In the genomic region with DNA sequence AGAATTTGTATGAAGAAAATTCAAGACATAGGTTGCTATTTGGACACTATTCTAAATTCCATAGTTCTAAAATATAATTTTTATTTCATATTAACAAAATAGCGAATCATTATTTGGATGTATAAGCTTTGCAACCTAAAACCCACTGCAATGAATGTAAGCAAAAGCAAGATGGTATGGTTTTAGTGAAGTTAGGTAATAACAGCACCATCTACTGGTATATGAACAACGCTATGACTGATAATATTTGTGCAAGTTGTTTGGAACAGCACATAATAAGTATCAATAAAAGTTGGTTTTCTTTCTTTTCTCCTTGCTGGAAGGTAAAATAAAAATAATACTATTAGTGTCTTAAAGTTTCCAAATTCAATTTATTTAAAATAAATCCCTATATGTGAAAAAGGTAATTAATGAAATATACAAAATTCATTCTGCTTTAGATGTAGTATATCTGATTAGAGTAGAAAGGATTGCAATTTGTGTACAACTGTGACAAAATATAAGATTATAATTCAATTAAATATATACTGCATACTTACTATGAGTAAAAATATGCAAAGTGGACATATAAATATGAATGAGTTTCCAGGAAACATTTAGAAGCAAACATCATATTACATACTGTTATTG, we compare ENCODE assay signal across 9 cellular contexts.
DNase-seq lines count a peak whose midpoint lies in the region; ATAC-seq and TF ChIP-seq lines count a peak whose summit lies in the region.
"Had no signal": no experiment of that assay in that cellular context is flagged by ENCODE, and none has a peak within 500 bp of the region (broad histone marks: within the 10 kb centered on the region; RNA-seq: fewer than 3 reads in every experiment).

No MANE protein-coding gene starts in this region.

- H3K27me3 Mint-ChIP-seq in H9 (ENCODE audit: low read depth) (no peaks in the 10 kb centered on the region), mesothelial cell of epicardium (ENCODE audit: low read depth) (no peaks in the 10 kb centered on the region), immature natural killer cell (ENCODE audit: low read depth in 3 of 3) (peaks cover 0 to 4% (median 1%) of the 10 kb centered on the region in 3 donors)
- no peaks in the 10 kb centered on the region for H3K27me3 Mint-ChIP-seq in stimulated activated memory B cell treated with anti-CD40 and anti-IgM and Interleukin-4, amounts not matched to agents 10 μg/mL and 1 μg/mL and 100 μg/mL, for 72 hours

- H3K9ac ChIP-seq in H9 (ENCODE audit: extremely low read depth, insufficient read length, low read length): no peak overlapping the region

- no peaks in the 10 kb centered on the region for H3K27me3 ChIP-seq in H9 (ENCODE audit: insufficient read depth, low read length)

- no peak overlapping the region for H3K14ac ChIP-seq in H9 (ENCODE audit: insufficient read depth, low read length)

- no peak overlapping the region for H3T11ph ChIP-seq in H9 (ENCODE audit: low read length)

- H3K79me2 ChIP-seq in H9 (ENCODE audit: insufficient read depth, low read length): no peaks in the 10 kb centered on the region

- no peak overlapping the region for H2BK12ac ChIP-seq in H9 (ENCODE audit: insufficient read length, low read depth, low read length)

- H2BK120ac ChIP-seq in H9 (ENCODE audit: low read depth, low read length, poor library complexity, severe bottlenecking): no peak overlapping the region

- H3K36me3 Mint-ChIP-seq in H9 (ENCODE audit: insufficient read depth in 1 of 3, low read depth in 3 of 3) (no peaks in the 10 kb centered on the region), mesothelial cell of epicardium (no peaks in the 10 kb centered on the region), immature natural killer cell (no peaks in the 10 kb centered on the region)
- no peaks in the 10 kb centered on the region for H3K36me3 Mint-ChIP-seq in stimulated activated memory B cell treated with anti-CD40 and anti-IgM and Interleukin-4, amounts not matched to agents 10 μg/mL and 1 μg/mL and 100 μg/mL, for 72 hours
- H3K36me3 Mint-ChIP-seq: naive B cell had no signal

- no peaks in the 10 kb centered on the region for H3K79me1 ChIP-seq in H9 (ENCODE audit: insufficient read depth, low read depth, low read length, poor library complexity, severe bottlenecking)

- no peak overlapping the region for H3K56ac ChIP-seq in H9 (ENCODE audit: insufficient read length, low read depth, low read length)

- H3K4me3 Mint-ChIP-seq in H9 (no peak overlapping the region), mesothelial cell of epicardium (no peak overlapping the region), immature natural killer cell (no peak overlapping the region)
- no peak overlapping the region for H3K4me3 Mint-ChIP-seq in stimulated activated memory B cell treated with anti-CD40 and anti-IgM and Interleukin-4, amounts not matched to agents 10 μg/mL and 1 μg/mL and 100 μg/mL, for 72 hours
- H3K4me3 Mint-ChIP-seq: naive B cell had no signal

- H3K4me1 ChIP-seq in H9 (ENCODE audit: insufficient read depth, low read length): no peaks in the 10 kb centered on the region

- H2BK15ac ChIP-seq in H9 (ENCODE audit: low read depth, low read length): no peak overlapping the region

- TF ChIP-seq CTCF in H9 (conservative IDR thresholded peaks at IDR 0.05) (peak; percentile 65), mesothelial cell of epicardium (IDR thresholded peaks at IDR 0.05; ENCODE audit: unreplicated experiment) (peak; percentile 15)

- no peak overlapping the region for H3K23ac ChIP-seq in H9 (ENCODE audit: insufficient read length, low read depth, low read length)

- H3K27ac Mint-ChIP-seq in H9: no peak overlapping the region
- H3K27ac Mint-ChIP-seq in mesothelial cell of epicardium: no peak overlapping the region
- no peak overlapping the region for H3K27ac Mint-ChIP-seq in stimulated activated memory B cell treated with anti-CD40 and anti-IgM and Interleukin-4, amounts not matched to agents 10 μg/mL and 1 μg/mL and 100 μg/mL, for 72 hours
- H3K27ac Mint-ChIP-seq in immature natural killer cell: no peak overlapping the region
- H3K27ac Mint-ChIP-seq: naive B cell had no signal

- peak; percentile 19 for DNase-seq in GM03348 (ENCODE audit: low spot score)
- no peak for DNase-seq in H9
- DNase-seq in NCI-H2196 treated with DMSO at 0.1 percent for 48 hours (lab: John Stamatoyannopoulos, UW; ENCODE audit: unreplicated experiment): peak; percentile 4
- DNase-seq in T47D (ENCODE audit: low read depth in 1 of 2, low spot score in 1 of 2): peak; percentile 6 to 28
- no peak for DNase-seq in mesothelial cell of epicardium (ENCODE audit: low spot score in 2 of 2, unreplicated experiment in 2 of 2)
- no peak for DNase-seq in activated effector memory CD4-positive, alpha-beta T cell treated with anti-CD3 and anti-CD28 coated beads, Interleukin-2, amount 50 U/mL, for 16 hours
- no peak for DNase-seq in immature natural killer cell
- DNase-seq: naive B cell had no signal

- H3K4me2 ChIP-seq in H9 (ENCODE audit: insufficient read depth, insufficient read length, low read length): no peak overlapping the region

- H3K4ac ChIP-seq in H9 (ENCODE audit: low read depth, low read length): no peak overlapping the region

- no peak overlapping the region for H4K5ac ChIP-seq in H9 (ENCODE audit: insufficient read length, low read depth, low read length)

- H4K8ac ChIP-seq in H9 (replicated peaks; ENCODE audit: insufficient read length, low read depth, low read length): no peak overlapping the region

- H4K91ac ChIP-seq in H9 (ENCODE audit: insufficient read length, low read depth, low read length): no peak overlapping the region

- ATAC-seq in stimulated activated memory B cell treated with anti-CD40 and anti-IgM and Interleukin-4, amounts not matched to agents 10 μg/mL and 1 μg/mL and 100 μg/mL, for 72 hours: no peak

- H2BK5ac ChIP-seq in H9 (ENCODE audit: insufficient read length, low read length): no peak overlapping the region

- no peak overlapping the region for H2AK5ac ChIP-seq in H9 (ENCODE audit: insufficient read length, low read length)

- H3K9me3 Mint-ChIP-seq in H9 (0 out of 5 replicates have a peak, but pooled peaks cover 0 to 3% of the 10 kb centered on the region in 2 experiments), mesothelial cell of epicardium (peaks cover 16% of the 10 kb centered on the region), immature natural killer cell (peaks cover 0 to 7% (median under 1%) of the 10 kb centered on the region in 6 donors)
- H3K9me3 Mint-ChIP-seq in stimulated activated memory B cell treated with anti-CD40 and anti-IgM and Interleukin-4, amounts not matched to agents 10 μg/mL and 1 μg/mL and 100 μg/mL, for 72 hours: no peaks in the 10 kb centered on the region

- H3K18ac ChIP-seq in H9 (ENCODE audit: insufficient read length, low read depth, low read length): no peak overlapping the region

- in situ Hi-C loops in T47D (cut with HindIII; ENCODE audit: low pct_unique_long_range_greater_than_20kb, low sequenced_read_pairs): no loop called here

- no CpG with 5 or more reads among the region's 2 CpGs for WGBS in H9 (ENCODE audit: extremely low coverage, insufficient read length, low lambda C conversion rate)

- H3K9me3 ChIP-seq in H9 (ENCODE audit: control insufficient read depth, low read depth, low read length): no peaks in the 10 kb centered on the region

- H3K27ac ChIP-seq in H9 (ENCODE audit: insufficient read length, low read depth, low read length): no peak overlapping the region

- no peak overlapping the region for H2AFZ ChIP-seq in H9 (ENCODE audit: low read length)

- H2BK20ac ChIP-seq in H9 (ENCODE audit: low read depth, low read length, poor library complexity, severe bottlenecking): no peak overlapping the region

- H3K4me1 Mint-ChIP-seq in H9 (no peaks in the 10 kb centered on the region), mesothelial cell of epicardium (no peaks in the 10 kb centered on the region), immature natural killer cell (no peaks in the 10 kb centered on the region)
- H3K4me1 Mint-ChIP-seq in stimulated activated memory B cell treated with anti-CD40 and anti-IgM and Interleukin-4, amounts not matched to agents 10 μg/mL and 1 μg/mL and 100 μg/mL, for 72 hours: no peaks in the 10 kb centered on the region
- H3K4me1 Mint-ChIP-seq: naive B cell had no signal

- no peaks in the 10 kb centered on the region for H3K23me2 ChIP-seq in H9 (ENCODE audit: insufficient read length, low read depth, low read length, poor library complexity, severe bottlenecking)

- H4K20me1 ChIP-seq in H9 (ENCODE audit: control insufficient read depth, insufficient read depth, insufficient read length): no peaks in the 10 kb centered on the region

Comparison
In these comparisons a context has a peak if more than half of its experiments do, and no peak if none do; other contexts are left out.
1. DNase-seq: peak in GM03348 (single experiment), NCI-H2196 treated with DMSO at 0.1 percent for 48 hours (single experiment) and T47D (2 of 2); none in H9 (single experiment), mesothelial cell of epicardium (0 of 2), activated effector memory CD4-positive, alpha-beta T cell treated with anti-CD3 and anti-CD28 coated beads, Interleukin-2, amount 50 U/mL, for 16 hours (single experiment) and immature natural killer cell (0 of 3).